8 cellular contexts compared by ENCODE assay signal in genomic region chr7:24477807-24478655, GRCh38.
DNase-seq lines count a peak whose midpoint lies in the region; ATAC-seq and TF ChIP-seq lines count a peak whose summit lies in the region.

No MANE protein-coding gene starts in this region.

- no peaks in the 10 kb centered on the region for H3K4me1 ChIP-seq in mammary epithelial cell (ENCODE audit: insufficient read depth, low read length)

- TF ChIP-seq CTCF in mammary epithelial cell (conservative IDR thresholded peaks at IDR 0.05 in 1 of 2, IDR thresholded peaks at IDR 0.05 in 1 of 2; ENCODE audit: extremely low read depth in 1 of 2, insufficient read depth in 1 of 2, low read depth in 1 of 2, low read length in 2 of 2), result no peak
- TF ChIP-seq CTCF in activated CD8-positive, alpha-beta T cell treated with anti-CD3 and anti-CD28 coated beads for 36 hours (IDR thresholded peaks at IDR 0.05), result no peak

- 79% methylated on average over 5 of the region's 5 CpGs for WGBS in mammary epithelial cell (ENCODE audit: low coverage, missing lambda C conversion rate)

- POLR2A ChIA-PET in activated CD8-positive, alpha-beta T cell treated with anti-CD3 and anti-CD28 coated beads for 36 hours (lab: Charles Lee), result no interaction called here

- H3K27ac Mint-ChIP-seq in activated CD8-positive, alpha-beta T cell treated with anti-CD3 and anti-CD28 coated beads for 36 hours, result no peak overlapping the region

- H3K9me3 Mint-ChIP-seq in activated CD8-positive, alpha-beta T cell treated with anti-CD3 and anti-CD28 coated beads for 36 hours, result no peaks in the 10 kb centered on the region

- H3K4me1 Mint-ChIP-seq in activated CD8-positive, alpha-beta T cell treated with anti-CD3 and anti-CD28 coated beads for 36 hours (ENCODE audit: low read depth), result no peaks in the 10 kb centered on the region

- H3K36me3 Mint-ChIP-seq in activated CD8-positive, alpha-beta T cell treated with anti-CD3 and anti-CD28 coated beads for 36 hours (ENCODE audit: low read depth), result no peaks in the 10 kb centered on the region

- H3K4me3 ChIP-seq in mammary epithelial cell (replicated peaks in 1 of 3; ENCODE audit: insufficient read depth in 1 of 3, low read depth in 2 of 3, low read length in 3 of 3), result no peak overlapping the region

- no peaks in the 10 kb centered on the region for H4K20me1 ChIP-seq in mammary epithelial cell (ENCODE audit: insufficient read depth, low read length)

- intact Hi-C loops in mammary epithelial cell (cut with micrococcal nuclease), result no loop called here
- intact Hi-C loops in activated CD8-positive, alpha-beta T cell treated with anti-CD3 and anti-CD28 coated beads for 36 hours (cut with micrococcal nuclease), result no loop called here

- in situ Hi-C loops in mammary epithelial cell (cut with MboI; ENCODE audit: low sequenced_read_pairs in 2 of 2), result no loop called here

- DNase-seq in Ammon's horn (ENCODE audit: low spot score), result peak; percentile 25
- peak; percentile 86 for DNase-seq in M059J (ENCODE audit: low read depth)
- DNase-seq in mammary epithelial cell, result peak; percentile 3
- DNase-seq in medulla oblongata (ENCODE audit: extremely low spot score), result peak; percentile 44
- no peak for DNase-seq in activated CD8-positive, alpha-beta T cell treated with anti-CD3 and anti-CD28 coated beads for 36 hours

- BruUV-seq in mammary epithelial cell (replicated peaks; lab: Mats Ljungman, UMichigan), result no TSS peak

- H2AFZ ChIP-seq in mammary epithelial cell (ENCODE audit: low read depth, low read length), result no peak overlapping the region

- no peaks in the 10 kb centered on the region for H3K36me3 ChIP-seq in mammary epithelial cell (ENCODE audit: insufficient read depth, low read length)

- H3K9ac ChIP-seq in mammary epithelial cell (ENCODE audit: insufficient read depth, low read length), result no peak overlapping the region

- ATAC-seq in HG03460 (IDR thresholded peaks at IDR 0.05; ENCODE audit: unreplicated experiment) (no peak), HG03196 (IDR thresholded peaks at IDR 0.05; ENCODE audit: unreplicated experiment) (no peak), HG02981 (IDR thresholded peaks at IDR 0.05; ENCODE audit: unreplicated experiment) (no peak)
- ATAC-seq in activated CD8-positive, alpha-beta T cell treated with anti-CD3 and anti-CD28 coated beads for 36 hours, result no peak

- peaks cover 3% of the 10 kb centered on the region for H3K27me3 Mint-ChIP-seq in activated CD8-positive, alpha-beta T cell treated with anti-CD3 and anti-CD28 coated beads for 36 hours

- H3K79me2 ChIP-seq in mammary epithelial cell (ENCODE audit: insufficient read depth, low read length), result no peaks in the 10 kb centered on the region

- dilution Hi-C loops in mammary epithelial cell (cut with HindIII; ENCODE audit: low sequenced_read_pairs), result no loop called here

- H3K4me2 ChIP-seq in mammary epithelial cell (ENCODE audit: insufficient read depth, low read depth, low read length), result no peak overlapping the region

- peaks cover 5% of the 10 kb centered on the region for H3K27me3 ChIP-seq in mammary epithelial cell (ENCODE audit: insufficient read depth, low read length)

- H3K27ac ChIP-seq in mammary epithelial cell (ENCODE audit: insufficient read depth, low read depth, low read length), result no peak overlapping the region

- H3K9me3 ChIP-seq in mammary epithelial cell (replicated peaks; ENCODE audit: insufficient read depth, low read length), result no peaks in the 10 kb centered on the region

- H3K4me3 Mint-ChIP-seq in activated CD8-positive, alpha-beta T cell treated with anti-CD3 and anti-CD28 coated beads for 36 hours, result no peak overlapping the region

- CTCF ChIA-PET in mammary epithelial cell (lab: Charles Lee; ENCODE audit: low non-redundant PET), result no interaction called here
- CTCF ChIA-PET in activated CD8-positive, alpha-beta T cell treated with anti-CD3 and anti-CD28 coated beads for 36 hours (lab: Charles Lee), result interaction anchor here (0.6 to 0.9 kb wide), 2 partner anchors 10 to 157 kb away, joined by 3 read pairs; no protein-coding TSS in a partner anchor
